Comparison of ENCODE assay signal across 25 cellular contexts in genomic region chr1:50270926-50271325, GRCh38.
"Had no signal": no experiment of that assay in that cellular context is flagged by ENCODE, and none has a peak within 500 bp of the region (broad histone marks: within the 10 kb centered on the region; RNA-seq: fewer than 3 reads in every experiment).

No MANE protein-coding gene starts in this region.

- H3K27me3 ChIP-seq: adrenal gland, body of pancreas, colonic mucosa had no signal

- H3K36me3 ChIP-seq: adrenal gland, colonic mucosa, heart left ventricle had no signal

- DNase-seq: activated CD4-positive, alpha-beta memory T cell treated with anti-CD3 and anti-CD28 coated beads for 36 hours; activated CD4-positive, alpha-beta T cell treated with anti-CD3 and anti-CD28 coated beads for 36 hours; activated CD4-positive, alpha-beta T cell treated with anti-CD3 and anti-CD28 coated beads, Interleukin-2, amount 10 ng/mL, durations not matched to agents 24 days and 14 days; activated CD4-positive, CD25-positive, alpha-beta regulatory T cell; activated CD4-positive, CD25-positive, alpha-beta regulatory T cell treated with anti-CD3 and anti-CD28 coated beads, Interleukin-2, amount 50 U/mL, for 72 hours; activated CD8-positive, alpha-beta memory T cell treated with anti-CD3 and anti-CD28 coated beads, Interleukin-2, amount 10 ng/mL, durations not matched to agents 7 days and 5 days; activated CD8-positive, alpha-beta memory T cell treated with anti-CD3 and anti-CD28 coated beads, Interleukin-2, amount 50 U/mL, for 4 hours; activated CD8-positive, alpha-beta T cell treated with anti-CD3 and anti-CD28 coated beads, Interleukin-2, amount 10 ng/mL, durations not matched to agents 7 days and 5 days; activated effector memory CD4-positive, alpha-beta T cell treated with anti-CD3 and anti-CD28 coated beads, Interleukin-2, amount 50 U/mL, for 16 hours; activated naive CD4-positive, alpha-beta T cell treated with anti-CD3 and anti-CD28 coated beads for 36 hours; activated naive CD8-positive, alpha-beta T cell treated with anti-CD3 and anti-CD28 coated beads for 36 hours; activated naive CD8-positive, alpha-beta T cell treated with anti-CD3 and anti-CD28 coated beads, Interleukin-2, amount 50 U/mL, for 24 hours; activated T-cell treated with anti-CD3 and anti-CD28 coated beads, Interleukin-2, amount 50 U/mL, for 1 hour; activated T-cell treated with anti-CD3 and anti-CD28 coated beads, Interleukin-2, amount 50 U/mL, for 48 hours; amygdala; aorta; body of pancreas; caudate nucleus; colonic mucosa; effector CD8-positive, alpha-beta T cell; foreskin fibroblast; heart left ventricle; hypothalamus had no signal

- H3K4me1 ChIP-seq: adrenal gland, body of pancreas, colonic mucosa had no signal

- H3K27ac ChIP-seq: adrenal gland, body of pancreas, colonic mucosa, epithelial cell of prostate, heart left ventricle had no signal

- H3K9me3 ChIP-seq: adrenal gland, body of pancreas, colonic mucosa, heart left ventricle had no signal

- ATAC-seq: activated CD4-positive, alpha-beta T cell treated with anti-CD3 and anti-CD28 coated beads for 36 hours; activated CD8-positive, alpha-beta memory T cell treated with anti-CD3 and anti-CD28 coated beads, Interleukin-2, amount 10 ng/mL, durations not matched to agents 7 days and 5 days; activated CD8-positive, alpha-beta T cell treated with anti-CD3 and anti-CD28 coated beads, Interleukin-2, amount 10 ng/mL, durations not matched to agents 7 days and 5 days; activated naive CD8-positive, alpha-beta T cell treated with anti-CD3 and anti-CD28 coated beads, Interleukin-2, amount 50 U/mL, for 24 hours; body of pancreas; heart left ventricle had no signal

- H3K4me3 ChIP-seq: adrenal gland, body of pancreas, colonic mucosa, heart left ventricle had no signal
